1 cellular context compared by ENCODE assay signal in genomic region chr16:61616088-61616487, GRCh38.
TF ChIP-seq lines count a peak whose summit lies in the region.

No MANE protein-coding gene starts in this region.

TF ChIP-seq in K562, 482 proteins besides CTCF, POLR2A, EP300 and RAD21 (continued from another document):
- TF ChIP-seq, protein P1, sequence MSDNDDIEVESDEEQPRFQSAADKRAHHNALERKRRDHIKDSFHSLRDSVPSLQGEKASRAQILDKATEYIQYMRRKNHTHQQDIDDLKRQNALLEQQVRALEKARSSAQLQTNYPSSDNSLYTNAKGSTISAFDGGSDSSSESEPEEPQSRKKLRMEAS (CRISPR knock-in tag; IDR thresholded peaks at IDR 0.05), result no peak
- TF ChIP-seq SP1 (CRISPR knock-in tag; IDR thresholded peaks at IDR 0.05) (no peak), ZNF316 (IDR thresholded peaks at IDR 0.05) (peak; percentile 69; the same call in 1 of the 2 replicates), MAFF (IDR thresholded peaks at IDR 0.05; ENCODE audit: low read length) (peak; percentile 56), SREBF2 (CRISPR knock-in tag; IDR thresholded peaks at IDR 0.05) (no peak), MAFK (IDR thresholded peaks at IDR 0.05; ENCODE audit: low read length) (peak; percentile 73), KAT7 (CRISPR knock-in tag; IDR thresholded peaks at IDR 0.05; ENCODE audit: borderline replicate concordance) (no peak), XRCC4 (IDR thresholded peaks at IDR 0.05; ENCODE audit: extremely low read depth, insufficient read depth, insufficient read length) (no peak)
